In the genomic region with DNA sequence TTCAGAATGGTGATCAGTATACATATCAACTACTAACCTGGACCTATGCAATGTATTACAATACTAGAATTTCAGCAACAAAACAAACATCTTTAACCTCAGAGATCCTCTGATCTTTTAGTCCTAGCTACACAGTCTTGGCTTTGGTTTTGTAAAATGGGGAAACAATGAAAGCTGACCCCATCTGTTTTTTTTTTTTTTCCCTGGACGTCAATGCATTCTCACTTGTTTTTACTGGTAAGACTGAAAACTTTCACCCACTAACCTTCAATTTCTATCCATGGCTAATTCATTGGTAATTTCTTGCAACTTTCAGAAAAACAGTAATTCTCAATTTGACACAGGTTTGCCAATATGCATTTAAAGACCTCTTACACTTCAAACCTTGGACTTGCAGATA, we compare ENCODE assay signal across 1 cellular context.
TF ChIP-seq lines count a peak whose summit lies in the region.

No MANE protein-coding gene starts in this region.

TF ChIP-seq in HepG2, 621 proteins besides CTCF, POLR2A, EP300 and RAD21:
- TF ChIP-seq ZIK1 (CRISPR knock-in tag; IDR thresholded peaks at IDR 0.05; ENCODE audit: borderline replicate concordance, low read depth) (no peak), ZNF549 (CRISPR knock-in tag; IDR thresholded peaks at IDR 0.05) (no peak), ZNF552 (CRISPR knock-in tag; IDR thresholded peaks at IDR 0.05; ENCODE audit: borderline replicate concordance) (no peak), KLF15 (CRISPR knock-in tag; IDR thresholded peaks at IDR 0.05; ENCODE audit: borderline replicate concordance) (no peak), PHF20 (CRISPR knock-in tag; IDR thresholded peaks at IDR 0.05) (no peak), ZNF737 (CRISPR knock-in tag; IDR thresholded peaks at IDR 0.05; ENCODE audit: borderline replicate concordance) (no peak), ZFX (CRISPR knock-in tag; IDR thresholded peaks at IDR 0.05; ENCODE audit: low read depth) (no peak), HNF4A (CRISPR knock-in tag; IDR thresholded peaks at IDR 0.05) (no peak), ELF1 (CRISPR knock-in tag; IDR thresholded peaks at IDR 0.05) (no peak), ZNF720 (CRISPR knock-in tag; IDR thresholded peaks at IDR 0.05) (no peak), ZNF337 (CRISPR knock-in tag; IDR thresholded peaks at IDR 0.05; ENCODE audit: borderline replicate concordance, low read depth) (no peak), U2AF2 (IDR thresholded peaks at IDR 0.05; ENCODE audit: low read depth, low read length) (no peak), BCL6 (CRISPR knock-in tag; IDR thresholded peaks at IDR 0.05) (no peak), HIVEP1 (CRISPR knock-in tag; IDR thresholded peaks at IDR 0.05) (no peak)
- TF ChIP-seq, protein P1, sequence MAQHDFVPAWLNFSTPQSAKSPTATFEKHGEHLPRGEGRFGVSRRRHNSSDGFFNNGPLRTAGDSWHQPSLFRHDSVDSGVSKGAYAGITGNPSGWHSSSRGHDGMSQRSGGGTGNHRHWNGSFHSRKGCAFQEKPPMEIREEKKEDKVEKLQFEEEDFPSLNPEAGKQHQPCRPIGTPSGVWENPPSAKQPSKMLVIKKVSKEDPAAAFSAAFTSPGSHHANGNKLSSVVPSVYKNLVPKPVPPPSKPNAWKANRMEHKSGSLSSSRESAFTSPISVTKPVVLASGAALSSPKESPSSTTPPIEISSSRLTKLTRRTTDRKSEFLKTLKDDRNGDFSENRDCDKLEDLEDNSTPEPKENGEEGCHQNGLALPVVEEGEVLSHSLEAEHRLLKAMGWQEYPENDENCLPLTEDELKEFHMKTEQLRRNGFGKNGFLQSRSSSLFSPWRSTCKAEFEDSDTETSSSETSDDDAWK (CRISPR knock-in tag; IDR thresholded peaks at IDR 0.05) = no peak
- TF ChIP-seq, protein P2, sequence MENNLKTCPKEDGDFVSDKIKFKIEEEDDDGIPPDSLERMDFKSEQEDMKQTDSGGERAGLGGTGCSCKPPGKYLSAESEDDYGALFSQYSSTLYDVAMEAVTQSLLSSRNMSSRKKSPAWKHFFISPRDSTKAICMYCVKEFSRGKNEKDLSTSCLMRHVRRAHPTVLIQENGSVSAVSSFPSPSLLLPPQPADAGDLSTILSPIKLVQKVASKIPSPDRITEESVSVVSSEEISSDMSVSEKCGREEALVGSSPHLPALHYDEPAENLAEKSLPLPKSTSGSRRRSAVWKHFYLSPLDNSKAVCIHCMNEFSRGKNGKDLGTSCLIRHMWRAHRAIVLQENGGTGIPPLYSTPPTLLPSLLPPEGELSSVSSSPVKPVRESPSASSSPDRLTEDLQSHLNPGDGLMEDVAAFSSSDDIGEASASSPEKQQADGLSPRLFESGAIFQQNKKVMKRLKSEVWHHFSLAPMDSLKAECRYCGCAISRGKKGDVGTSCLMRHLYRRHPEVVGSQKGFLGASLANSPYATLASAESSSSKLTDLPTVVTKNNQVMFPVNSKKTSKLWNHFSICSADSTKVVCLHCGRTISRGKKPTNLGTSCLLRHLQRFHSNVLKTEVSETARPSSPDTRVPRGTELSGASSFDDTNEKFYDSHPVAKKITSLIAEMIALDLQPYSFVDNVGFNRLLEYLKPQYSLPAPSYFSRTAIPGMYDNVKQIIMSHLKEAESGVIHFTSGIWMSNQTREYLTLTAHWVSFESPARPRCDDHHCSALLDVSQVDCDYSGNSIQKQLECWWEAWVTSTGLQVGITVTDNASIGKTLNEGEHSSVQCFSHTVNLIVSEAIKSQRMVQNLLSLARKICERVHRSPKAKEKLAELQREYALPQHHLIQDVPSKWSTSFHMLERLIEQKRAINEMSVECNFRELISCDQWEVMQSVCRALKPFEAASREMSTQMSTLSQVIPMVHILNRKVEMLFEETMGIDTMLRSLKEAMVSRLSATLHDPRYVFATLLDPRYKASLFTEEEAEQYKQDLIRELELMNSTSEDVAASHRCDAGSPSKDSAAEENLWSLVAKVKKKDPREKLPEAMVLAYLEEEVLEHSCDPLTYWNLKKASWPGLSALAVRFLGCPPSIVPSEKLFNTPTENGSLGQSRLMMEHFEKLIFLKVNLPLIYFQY (CRISPR knock-in tag; IDR thresholded peaks at IDR 0.05; ENCODE audit: borderline replicate concordance) = no peak
- TF ChIP-seq, protein P3, sequence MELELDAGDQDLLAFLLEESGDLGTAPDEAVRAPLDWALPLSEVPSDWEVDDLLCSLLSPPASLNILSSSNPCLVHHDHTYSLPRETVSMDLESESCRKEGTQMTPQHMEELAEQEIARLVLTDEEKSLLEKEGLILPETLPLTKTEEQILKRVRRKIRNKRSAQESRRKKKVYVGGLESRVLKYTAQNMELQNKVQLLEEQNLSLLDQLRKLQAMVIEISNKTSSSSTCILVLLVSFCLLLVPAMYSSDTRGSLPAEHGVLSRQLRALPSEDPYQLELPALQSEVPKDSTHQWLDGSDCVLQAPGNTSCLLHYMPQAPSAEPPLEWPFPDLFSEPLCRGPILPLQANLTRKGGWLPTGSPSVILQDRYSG (CRISPR knock-in tag; IDR thresholded peaks at IDR 0.05) = no peak
TF ChIP-seq in HepG2: peak in this region for 0.
